Comparison of ENCODE assay signal across 14 cellular contexts in the genomic region with DNA sequence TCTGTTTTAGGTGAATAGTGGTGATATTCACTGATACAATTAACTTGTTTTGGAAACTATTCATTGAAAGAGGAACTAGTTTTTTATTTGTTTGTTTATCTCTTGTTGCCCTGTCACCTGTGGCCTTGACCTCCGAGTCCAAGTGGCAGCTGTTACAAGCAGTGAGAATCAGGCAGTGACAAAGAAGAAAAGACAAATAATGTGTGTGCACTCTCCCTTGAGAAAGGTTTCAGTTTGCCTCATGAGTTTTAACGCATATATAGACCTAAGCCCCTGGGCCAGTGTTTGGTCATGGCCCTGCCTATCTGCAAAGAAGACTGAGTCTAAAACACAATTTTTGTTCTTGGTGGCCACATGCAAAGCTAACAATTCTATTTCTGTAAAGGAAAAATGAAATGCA. TPM values are rescaled to one million over a fixed set of nuclear protein-coding genes. Genes with fewer than 3 reads are reported as not detected.
DNase-seq lines count a peak whose midpoint lies in the region; ATAC-seq and TF ChIP-seq lines count a peak whose summit lies in the region.
"Had no signal": no experiment of that assay in that cellular context is flagged by ENCODE, and none has a peak within 500 bp of the region (broad histone marks: within the 10 kb centered on the region; RNA-seq: fewer than 3 reads in every experiment).

No MANE protein-coding gene starts in this region.

- H3K27me3 ChIP-seq in testis, result no peaks in the 10 kb centered on the region

- no peaks in the 10 kb centered on the region for H3K27me3 Mint-ChIP-seq in memory B cell

- no peak overlapping the region for H3K4me3 ChIP-seq in testis
- H3K4me3 ChIP-seq: SK-N-MC had no signal

- no peaks in the 10 kb centered on the region for H3K9me3 ChIP-seq in testis
- H3K9me3 ChIP-seq: Caco-2 had no signal

- H3K4me1 ChIP-seq in testis, result no peaks in the 10 kb centered on the region
- H3K4me1 ChIP-seq: Caco-2 had no signal

- peaks cover 36% of the 10 kb centered on the region for H3K36me3 Mint-ChIP-seq in memory B cell
- H3K36me3 Mint-ChIP-seq: natural killer cell had no signal

- TF ChIP-seq POLR2A in testis (IDR thresholded peaks at IDR 0.05), result no peak

- H3K4me3 Mint-ChIP-seq in memory B cell, result peak overlapping the region; percentile 14
- H3K4me3 Mint-ChIP-seq: effector memory CD8-positive, alpha-beta T cell; natural killer cell had no signal

- H3K36me3 ChIP-seq in testis (ENCODE audit: low read depth, missing control alignments), result no peaks in the 10 kb centered on the region

- H3K27ac Mint-ChIP-seq in memory B cell, result peak overlapping the region; percentile 89
- H3K27ac Mint-ChIP-seq: effector memory CD8-positive, alpha-beta T cell; natural killer cell had no signal

- ATAC-seq in GM18868 (IDR thresholded peaks at IDR 0.05; ENCODE audit: unreplicated experiment), result peak; percentile 98
- peak; percentile 99 for ATAC-seq in GM21528 (IDR thresholded peaks at IDR 0.05; ENCODE audit: low FRiP score, unreplicated experiment)
- peak; percentile 99 for ATAC-seq in HG03097 (IDR thresholded peaks at IDR 0.05; ENCODE audit: low FRiP score, unreplicated experiment)
- peak; percentile 97 for ATAC-seq in memory B cell (ENCODE audit: low read depth)
- ATAC-seq: effector memory CD8-positive, alpha-beta T cell; natural killer cell had no signal

- no peak overlapping the region for H3K27ac ChIP-seq in testis
- H3K27ac ChIP-seq: SK-N-MC had no signal

- 62 to 92% methylated on average over 2 of the region's 2 CpGs for WGBS in testis, 2 donors

- DNase-seq in memory B cell (ENCODE audit: low spot score in 2 of 2), result peak in 1 of 2 donors; percentile 28
- no peak for DNase-seq in T-helper 2 cell
- no peak for DNase-seq in COR-L47 (lab: John Stamatoyannopoulos, UW)
- no peak for DNase-seq in globus pallidus (ENCODE audit: low spot score)
- DNase-seq in testis, result no peak
- DNase-seq: Caco-2; effector memory CD8-positive, alpha-beta T cell; natural killer cell; NCI-H69 had no signal

- TF ChIP-seq CTCF in testis (IDR thresholded peaks at IDR 0.05), result no peak

- peaks cover 39% of the 10 kb centered on the region for H3K4me1 Mint-ChIP-seq in memory B cell

- H3K9me3 Mint-ChIP-seq in memory B cell, result no peaks in the 10 kb centered on the region
- H3K9me3 Mint-ChIP-seq: effector memory CD8-positive, alpha-beta T cell; natural killer cell had no signal

- intact Hi-C loops in testis (cut with DNase I; ENCODE audit: low total_unique reads), result no loop called here

RNA-seq across cellular contexts. Expression of gene KYNU, which starts 15.3 kb away (rescaled TPM):
- 1 to 10 TPM; 4.5 to 6.8 TPM for total RNA-seq in testis
- 31.9 TPM for polyA plus RNA-seq in testis (ENCODE audit: insufficient read depth, low read depth, low replicate concordance)
- total RNA-seq: activated CD8-positive, alpha-beta memory T cell treated with anti-CD3 and anti-CD28 coated beads for 36 hours had no signal
